13 cellular contexts compared by ENCODE assay signal in genomic region chr4:98514930-98515809, GRCh38.
A peak's percentile ranks its signal among the peaks of the same experiment; 100 is the strongest.
DNase-seq lines count a peak whose midpoint lies in the region; ATAC-seq, FAIRE-seq and TF ChIP-seq lines count a peak whose summit lies in the region.
"Had no signal": no experiment of that assay in that cellular context is flagged by ENCODE, and none has a peak within 500 bp of the region (broad histone marks: within the 10 kb centered on the region; RNA-seq: fewer than 3 reads in every experiment).

No MANE protein-coding gene starts in this region.

- no peak overlapping the region for H3K4me3 Mint-ChIP-seq in activated naive CD8-positive, alpha-beta T cell treated with anti-CD3 and anti-CD28 coated beads, Interleukin-2, amount 50 U/mL, for 24 hours
- H3K4me3 Mint-ChIP-seq: T-helper 1 cell treated with Interleukin-12 subunit alpha and Interleukin-12 subunit beta and Interleukin-4 antibody, amounts not matched to agents 30 μg/mL and 1 μg/mL, for 36 hours had no signal

- peaks cover 67% of the 10 kb centered on the region for H3K79me2 ChIP-seq in ACC112 (ENCODE audit: control insufficient read depth, insufficient read depth, low read length, unreplicated experiment)

- peak overlapping the region; percentile 82 for H2BK120ac ChIP-seq in IMR-90 (ENCODE audit: low read depth, low read length)

- peak overlapping the region; percentile 69 for H3K18ac ChIP-seq in IMR-90 (ENCODE audit: low read depth, low read length)

- no peak for TF ChIP-seq POLR2A in IMR-90 (IDR thresholded peaks at IDR 0.05; ENCODE audit: low read depth, low read length)

- peak overlapping the region; percentile 81 for H4K91ac ChIP-seq in IMR-90 (ENCODE audit: insufficient read depth, low read depth, low read length)

- peak overlapping the region; percentile 67 for H2AK9ac ChIP-seq in IMR-90 (replicated peaks; ENCODE audit: low read depth, low read length, poor library complexity)

- H3K27ac ChIP-seq in ACC112 (ENCODE audit: low read depth, low read length) (peak overlapping the region; percentile 85), IMR-90 (ENCODE audit: insufficient read depth, low read length) (peak overlapping the region; percentile 67)
- H3K27ac ChIP-seq: lower lobe of right lung had no signal

- WGBS in IMR-90 (ENCODE audit: extremely low coverage in 2 of 2, insufficient read length in 1 of 2), 2 experiments: 61% methylated on average over 4 of the region's 5 CpGs; no CpG with 5 or more reads in 1 of the 2 experiments

- H3K4ac ChIP-seq in IMR-90 (ENCODE audit: low read depth, low read length): peak overlapping the region; percentile 85

- no peak for TF ChIP-seq RAD21 in IMR-90 (IDR thresholded peaks at IDR 0.05; ENCODE audit: low read length)

- intact Hi-C loops in IMR-90 (cut with micrococcal nuclease): loop anchor here (5.0 kb wide), 1 partner anchor 142 kb away; the partner anchor contains the start of gene TSPAN5

- peaks cover 6% of the 10 kb centered on the region for H3K36me3 Mint-ChIP-seq in activated naive CD8-positive, alpha-beta T cell treated with anti-CD3 and anti-CD28 coated beads, Interleukin-2, amount 50 U/mL, for 24 hours (ENCODE audit: low read depth)

- no peaks in the 10 kb centered on the region for H3K9me3 ChIP-seq in IMR-90 (ENCODE audit: control insufficient read depth, insufficient read depth, low read length)
- H3K9me3 ChIP-seq: lower lobe of right lung had no signal

- peaks cover 10% of the 10 kb centered on the region; the same call in 1 of the 2 replicates for H4K20me1 ChIP-seq in IMR-90 (ENCODE audit: insufficient read depth, low read length)

- POLR2A ChIA-PET in IMR-90 (lab: Charles Lee; ENCODE audit: unreplicated experiment): no interaction called here

- H3K27me3 Mint-ChIP-seq in activated naive CD8-positive, alpha-beta T cell treated with anti-CD3 and anti-CD28 coated beads, Interleukin-2, amount 50 U/mL, for 24 hours: no peaks in the 10 kb centered on the region

- peak overlapping the region; percentile 40; the same call in 1 of the 2 replicates for H3K4me2 ChIP-seq in IMR-90 (ENCODE audit: low read depth, low read length)

- DNase-seq in IMR-90 (peak; percentile 54), lung microvascular endothelial cell (ENCODE audit: low read depth in 2 of 2) (peak; percentile 36 to 42), kidney glomerular epithelial cell (lab: John Stamatoyannopoulos, UW) (no peak), frontal cortex (ENCODE audit: low spot score in 2 of 2) (no peak)
- no peak for DNase-seq in activated naive CD8-positive, alpha-beta T cell treated with anti-CD3 and anti-CD28 coated beads, Interleukin-2, amount 50 U/mL, for 24 hours
- DNase-seq: activated CD8-positive, alpha-beta memory T cell treated with anti-CD3 and anti-CD28 coated beads for 24 hours; activated naive CD4-positive, alpha-beta T cell treated with anti-CD3 and anti-CD28 coated beads, Interleukin-2, amount 50 U/mL, for 16 hours; lower lobe of right lung; NCI-H2029 treated with DMSO at 0.1 percent for 48 hours had no signal

- H3K14ac ChIP-seq in IMR-90 (replicated peaks; ENCODE audit: low read depth, low read length): peak overlapping the region; percentile 87

- peak overlapping the region; percentile 85 for H2BK5ac ChIP-seq in IMR-90 (ENCODE audit: low read depth, low read length, poor library complexity, severe bottlenecking)

- peak overlapping the region; percentile 74; the same call in 2 of the 3 replicates for H2BK15ac ChIP-seq in IMR-90 (ENCODE audit: low read depth, low read length)

- H3K4me3 ChIP-seq in ACC112 (ENCODE audit: low read depth, low read length) (no peak overlapping the region), IMR-90 (ENCODE audit: insufficient read depth, low read depth, low read length) (no peak overlapping the region)
- H3K4me3 ChIP-seq: lower lobe of right lung had no signal

- H3K9me1 ChIP-seq in IMR-90 (ENCODE audit: insufficient read depth, low read length): peaks cover 41% of the 10 kb centered on the region

- H2AK5ac ChIP-seq in IMR-90 (ENCODE audit: low read depth, low read length): peak overlapping the region; percentile 87

- no peaks in the 10 kb centered on the region for H3K27me3 ChIP-seq in ACC112 (ENCODE audit: insufficient read depth, low read length)
- H3K27me3 ChIP-seq in IMR-90 (ENCODE audit: control insufficient read depth, insufficient read depth, low read length): no peaks in the 10 kb centered on the region

- H3K4me1 ChIP-seq in ACC112 (ENCODE audit: control insufficient read depth, insufficient read depth, low read length, unreplicated experiment): peaks cover 68% of the 10 kb centered on the region
- peaks cover 46% of the 10 kb centered on the region for H3K4me1 ChIP-seq in IMR-90 (ENCODE audit: control insufficient read depth, insufficient read depth, low read length)

- H2BK20ac ChIP-seq in IMR-90 (ENCODE audit: low read depth, low read length): peak overlapping the region; percentile 75

- H2AFZ ChIP-seq in ACC112 (ENCODE audit: low read length, unreplicated experiment): no peak overlapping the region
- no peak overlapping the region for H2AFZ ChIP-seq in IMR-90 (replicated peaks; ENCODE audit: low read length, poor library complexity)

- CTCF ChIA-PET in IMR-90 (lab: Yijun Ruan, JAX): interaction anchor here (1.0 to 1.9 kb wide), 3 partner anchors 8 to 47 kb away, joined by 3 to 6 read pairs (median 3); no protein-coding TSS in a partner anchor

- BruUV-seq in IMR-90 (replicated peaks; lab: Mats Ljungman, UMichigan): no TSS peak

- 0 out of 2 replicates have a peak overlapping the region, but pooled peaks have one; percentile 27 for H3K56ac ChIP-seq in IMR-90 (ENCODE audit: extremely low read depth, insufficient read depth, low read length)

- H3K27ac Mint-ChIP-seq in activated naive CD8-positive, alpha-beta T cell treated with anti-CD3 and anti-CD28 coated beads, Interleukin-2, amount 50 U/mL, for 24 hours: peak overlapping the region; percentile 23

- H3K23ac ChIP-seq in IMR-90 (ENCODE audit: low read depth, low read length): peak overlapping the region; percentile 86

- dilution Hi-C loops in IMR-90 (cut with HindIII; ENCODE audit: low sequenced_read_pairs, unreplicated experiment): no loop called here

- in situ Hi-C loops in IMR-90 (cut with MboI; ENCODE audit: low sequenced_read_pairs): no loop called here

- peaks cover 43 to 72% of the 10 kb centered on the region in 2 experiments for H3K79me1 ChIP-seq in IMR-90 (ENCODE audit: low read depth in 1 of 2, low read length in 2 of 2)

- no peak for TF ChIP-seq CTCF in IMR-90 (conservative IDR thresholded peaks at IDR 0.05; ENCODE audit: low read depth, low read length)

- peaks cover 69% of the 10 kb centered on the region for H3K4me1 Mint-ChIP-seq in activated naive CD8-positive, alpha-beta T cell treated with anti-CD3 and anti-CD28 coated beads, Interleukin-2, amount 50 U/mL, for 24 hours

- FAIRE-seq in frontal cortex (lab: Jason Lieb, UNC): no peak

- ATAC-seq in IMR-90 (ENCODE audit: low read depth) (peak; percentile 5), HG02870 (IDR thresholded peaks at IDR 0.05; ENCODE audit: unreplicated experiment) (no peak), GM18868 (IDR thresholded peaks at IDR 0.05; ENCODE audit: unreplicated experiment) (no peak)
- peak; percentile 17 for ATAC-seq in activated naive CD8-positive, alpha-beta T cell treated with anti-CD3 and anti-CD28 coated beads, Interleukin-2, amount 50 U/mL, for 24 hours

- no peaks in the 10 kb centered on the region for H3K36me3 ChIP-seq in ACC112 (ENCODE audit: insufficient read depth, low read length)
- H3K36me3 ChIP-seq in IMR-90 (ENCODE audit: control insufficient read depth, insufficient read depth, low read length): no peaks in the 10 kb centered on the region
- H3K36me3 ChIP-seq: lower lobe of right lung had no signal

- peak overlapping the region; percentile 9 for H4K5ac ChIP-seq in IMR-90 (ENCODE audit: low read depth, low read length)

- peak overlapping the region; percentile 25 to 76; a peak in 2 of 4 replicates for H4K8ac ChIP-seq in IMR-90 (ENCODE audit: low read depth in 2 of 2, low read length in 2 of 2)

- H3K9me3 Mint-ChIP-seq in activated naive CD8-positive, alpha-beta T cell treated with anti-CD3 and anti-CD28 coated beads, Interleukin-2, amount 50 U/mL, for 24 hours: no peaks in the 10 kb centered on the region

- H3K9ac ChIP-seq in IMR-90 (ENCODE audit: low read depth, low read length): 0 out of 2 replicates have a peak overlapping the region, but pooled peaks have one; percentile 14

TF ChIP-seq in IMR-90, 13 proteins besides CTCF, POLR2A, EP300 and RAD21:
- TF ChIP-seq BHLHE40 (IDR thresholded peaks at IDR 0.05; ENCODE audit: low read depth, low read length) (0 out of 2 replicates have a peak, but pooled peaks have one; percentile 12), SMC3 (IDR thresholded peaks at IDR 0.05; ENCODE audit: low read depth, low read length) (no peak), MAZ (IDR thresholded peaks at IDR 0.05; ENCODE audit: borderline replicate concordance, low read depth, low read length) (0 out of 2 replicates have a peak, but pooled peaks have one; percentile 14)

Comparison
In these comparisons a context has a peak if more than half of its experiments do, and no peak if none do; other contexts are left out.
1. ATAC-seq: peak in IMR-90 (single experiment) and activated naive CD8-positive, alpha-beta T cell treated with anti-CD3 and anti-CD28 coated beads, Interleukin-2, amount 50 U/mL, for 24 hours (single experiment); none in HG02870 (single experiment) and GM18868 (single experiment).
2. DNase-seq: peak in IMR-90 (single experiment) and lung microvascular endothelial cell (2 of 2); none in activated naive CD8-positive, alpha-beta T cell treated with anti-CD3 and anti-CD28 coated beads, Interleukin-2, amount 50 U/mL, for 24 hours (single experiment), kidney glomerular epithelial cell (single experiment) and frontal cortex (0 of 2).